Comparison of ENCODE assay signal across 25 cellular contexts in the genomic region with DNA sequence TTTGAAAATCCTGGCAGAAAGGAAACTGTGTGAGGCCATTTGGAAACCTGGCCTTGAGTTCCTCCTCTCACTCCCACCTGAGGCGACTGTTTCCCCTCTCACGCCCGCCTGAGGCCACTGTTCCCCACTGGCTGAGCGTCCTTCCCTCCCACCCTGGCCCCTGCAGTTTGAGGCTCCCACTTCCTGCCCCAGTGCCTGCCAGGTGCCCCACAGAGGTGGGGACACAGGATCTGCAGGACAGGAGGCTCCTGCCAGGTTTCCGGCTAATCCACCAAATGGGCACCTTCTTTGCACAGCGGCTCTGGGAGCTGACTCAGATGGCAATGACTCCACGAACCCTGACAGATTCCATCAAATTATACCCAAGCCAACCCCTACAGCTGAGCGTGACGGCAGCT. TPM values are rescaled to one million over a fixed set of nuclear protein-coding genes. Genes with fewer than 3 reads are reported as not detected.
DNase-seq lines count a peak whose midpoint lies in the region; ATAC-seq, FAIRE-seq and TF ChIP-seq lines count a peak whose summit lies in the region.
"Had no signal": no experiment of that assay in that cellular context is flagged by ENCODE, and none has a peak within 500 bp of the region (broad histone marks: within the 10 kb centered on the region; RNA-seq: fewer than 3 reads in every experiment).

No MANE protein-coding gene starts in this region.

- DNase-seq in K562 (ENCODE audit: extremely low read depth in 1 of 4, low spot score in 3 of 4) (peak in 1 of 4 experiments; percentile 26), kidney (peak; percentile 52), thyroid gland (no peak), A172 (ENCODE audit: low spot score) (no peak), OCI-LY7 (ENCODE audit: low spot score) (no peak)
- no peak for DNase-seq in activated T-cell treated with anti-CD3 and anti-CD28 coated beads, Interleukin-2, amount 50 U/mL, for 1 hour
- DNase-seq: activated CD4-positive, alpha-beta T cell treated with anti-CD3 and anti-CD28 coated beads for 1 hour; activated effector memory CD4-positive, alpha-beta T cell treated with anti-CD3 and anti-CD28 coated beads, Interleukin-2, amount 50 U/mL, for 16 hours; activated T-cell treated with anti-CD3 and anti-CD28 coated beads for 4 hours; glutamatergic neuron; islet precursor cell; mammary epithelial cell; MM.1S; NCI-H1417 treated with DMSO at 0.1 percent for 48 hours; NCI-H2081 treated with DMSO at 0.1 percent for 48 hours; NCI-H774; spleen; stimulated activated CD4-positive, alpha-beta T cell treated with anti-CD3 and anti-CD28 coated beads, Interleukin-2, amount 100 ng/mL, for 48 hours had no signal

- no peaks in the 10 kb centered on the region for H3K9me2 ChIP-seq in OCI-LY7 (ENCODE audit: insufficient read depth, low read length)

- H3K36me3 ChIP-seq in HEK293 (ENCODE audit: control insufficient read depth in 2 of 2, insufficient read depth in 1 of 2, low read length in 2 of 2) (no peaks in the 10 kb centered on the region), K562 (ENCODE audit: control insufficient read depth, insufficient read depth, low read length) (no peaks in the 10 kb centered on the region), kidney (ENCODE audit: control insufficient read depth in 1 of 2, insufficient read depth in 2 of 2, low read length in 2 of 2) (no peaks in the 10 kb centered on the region), thyroid gland (no peaks in the 10 kb centered on the region), OCI-LY7 (ENCODE audit: insufficient read depth, low read length) (no peaks in the 10 kb centered on the region)
- H3K36me3 ChIP-seq: right atrium auricular region, spleen had no signal

- H4K20me1 ChIP-seq in K562 (replicated peaks; ENCODE audit: control insufficient read depth, insufficient read depth, low read length): no peaks in the 10 kb centered on the region
- no peaks in the 10 kb centered on the region for H4K20me1 ChIP-seq in OCI-LY7 (ENCODE audit: insufficient read depth, low read length)

- no peak overlapping the region for H2AFZ ChIP-seq in K562 (ENCODE audit: low read depth, low read length)
- H2AFZ ChIP-seq in OCI-LY7 (ENCODE audit: low read length): no peak overlapping the region

- no peaks in the 10 kb centered on the region for H3K4me1 ChIP-seq in HEK293 (ENCODE audit: control insufficient read depth, insufficient read depth, low read length)
- peaks cover 0 to 10% of the 10 kb centered on the region in 2 experiments; a peak in 2 of 5 replicates for H3K4me1 ChIP-seq in K562 (replicated peaks in 1 of 2; ENCODE audit: control insufficient read depth in 2 of 2, insufficient read depth in 2 of 2, low read length in 2 of 2)
- H3K4me1 ChIP-seq in kidney (ENCODE audit: control insufficient read depth in 1 of 2, insufficient read depth in 1 of 2, low read depth in 1 of 2, low read length in 2 of 2): no peaks in the 10 kb centered on the region
- H3K4me1 ChIP-seq in thyroid gland: peaks cover 9 to 10% of the 10 kb centered on the region in 2 donors
- H3K4me1 ChIP-seq in OCI-LY7 (ENCODE audit: insufficient read depth, low read length, poor library complexity, severe bottlenecking): no peaks in the 10 kb centered on the region
- H3K4me1 ChIP-seq: right atrium auricular region had no signal

- H3K27ac ChIP-seq in HEK293 (ENCODE audit: extremely low read depth, low read depth, low read length) (no peak overlapping the region), K562 (ENCODE audit: extremely low read depth, low read depth, low read length) (no peak overlapping the region), kidney (ENCODE audit: low read depth in 2 of 2, low read length in 2 of 2) (no peak overlapping the region), thyroid gland (peak overlapping the region in 2 of 3 donors; percentile 38 to 41), OCI-LY7 (ENCODE audit: low read depth, low read length, poor library complexity, severe bottlenecking) (no peak overlapping the region)
- H3K27ac ChIP-seq: dorsolateral prefrontal cortex, right atrium auricular region, RWPE1, spleen had no signal

- H3K9me3 ChIP-seq in HEK293 (ENCODE audit: control insufficient read depth, insufficient read depth, low read depth, low read length): no peaks in the 10 kb centered on the region
- H3K9me3 ChIP-seq in K562 (replicated peaks; ENCODE audit: control insufficient read depth, insufficient read depth, low read depth, low read length): no peaks in the 10 kb centered on the region
- no peaks in the 10 kb centered on the region for H3K9me3 ChIP-seq in kidney (ENCODE audit: control insufficient read depth in 1 of 2, low read length in 2 of 2)
- no peaks in the 10 kb centered on the region for H3K9me3 ChIP-seq in thyroid gland
- H3K9me3 ChIP-seq in OCI-LY7 (ENCODE audit: low read length): no peaks in the 10 kb centered on the region
- H3K9me3 ChIP-seq: right atrium auricular region, spleen had no signal

- intact Hi-C loops in K562 (cut with micrococcal nuclease) (no loop called here), kidney (cut with DNase I) (no loop called here), thyroid gland (cut with DNase I) (no loop called here), OCI-LY7 (cut with micrococcal nuclease; ENCODE audit: unreplicated experiment) (no loop called here)

- TF ChIP-seq CTCF in HEK293 (tag by site-specific recombination; IDR thresholded peaks at IDR 0.05): no peak
- TF ChIP-seq CTCF in K562 (IDR thresholded peaks at IDR 0.05 in 2 of 3, conservative IDR thresholded peaks at IDR 0.05 in 1 of 3; ENCODE audit: insufficient read depth in 2 of 3, low read depth in 1 of 3, low read length in 3 of 3): no peak; a peak in 1 of 6 replicates
- no peak for TF ChIP-seq CTCF in kidney (IDR thresholded peaks at IDR 0.05; ENCODE audit: borderline replicate concordance, extremely low read depth, insufficient read depth)
- no peak for TF ChIP-seq CTCF in thyroid gland (IDR thresholded peaks at IDR 0.05)
- no peak for TF ChIP-seq CTCF in OCI-LY7 (conservative IDR thresholded peaks at IDR 0.05; ENCODE audit: low read length)

- H3K4me3 ChIP-seq in HEK293 (ENCODE audit: low read depth, low read length) (no peak overlapping the region), K562 (no peak overlapping the region), kidney (ENCODE audit: low read length in 2 of 2) (no peak overlapping the region), thyroid gland (replicated peaks in 1 of 3) (no peak overlapping the region), OCI-LY7 (ENCODE audit: low read depth, low read length, poor library complexity, severe bottlenecking) (no peak overlapping the region)
- H3K4me3 ChIP-seq: dorsolateral prefrontal cortex, right atrium auricular region, spleen had no signal

- H3K9ac ChIP-seq in K562 (ENCODE audit: insufficient read depth in 1 of 2, low read depth in 2 of 2, low read length in 2 of 2): peak overlapping the region in 1 of 2 experiments; percentile 58; a peak in 2 of 4 replicates
- H3K9ac ChIP-seq in kidney (ENCODE audit: low read length in 2 of 2): no peak overlapping the region

- peak; percentile 75 for ATAC-seq in K562

- H3K9me1 ChIP-seq in K562 (ENCODE audit: control insufficient read depth, insufficient read depth, low read length): no peaks in the 10 kb centered on the region

- no peaks in the 10 kb centered on the region for H3K79me2 ChIP-seq in K562 (ENCODE audit: control insufficient read depth, insufficient read depth, low read length)
- no peaks in the 10 kb centered on the region for H3K79me2 ChIP-seq in OCI-LY7 (ENCODE audit: insufficient read depth, low read depth, low read length)

- FAIRE-seq in K562 (lab: Jason Lieb, UNC) (no peak), kidney (lab: Jason Lieb, UNC) (no peak)
- FAIRE-seq: GM12891, H54, TTC549 had no signal

- POLR2A ChIA-PET in HEK293 (lab: Yijun Ruan, JAX): no interaction called here
- POLR2A ChIA-PET in K562 (lab: Yijun Ruan, JAX): interaction anchor here (1.0 to 1.8 kb wide), 3 partner anchors 15 to 31 kb away, joined by 3 to 5 read pairs (median 4); no protein-coding TSS in a partner anchor
- POLR2A ChIA-PET in OCI-LY7 (lab: Charles Lee): interaction anchor here (1.2 kb wide), 1 partner anchor 12 kb away, joined by 3 read pairs; no protein-coding TSS in a partner anchor

- TF ChIP-seq POLR2A in K562 (conservative IDR thresholded peaks at IDR 0.05) (no peak), thyroid gland (IDR thresholded peaks at IDR 0.05) (no peak)

- WGBS in K562 (ENCODE audit: insufficient coverage, low coverage, missing lambda C conversion rate): 18% methylated on average over 5 of the region's 9 CpGs
- 77 to 80% methylated on average over 9 of the region's 9 CpGs for WGBS in thyroid gland, 2 donors

- H3K4me2 ChIP-seq in K562 (ENCODE audit: insufficient read depth, low read length): no peak overlapping the region
- H3K4me2 ChIP-seq in OCI-LY7 (ENCODE audit: low read length): no peak overlapping the region

- TF ChIP-seq RAD21 in K562 (CRISPR knock-in tag; conservative IDR thresholded peaks at IDR 0.05 in 1 of 2, IDR thresholded peaks at IDR 0.05 in 1 of 2): peak in 1 of 2 experiments; percentile 13; a peak in 1 of 4 replicates

- H3K27me3 ChIP-seq in K562 (ENCODE audit: control insufficient read depth in 2 of 2, insufficient read depth in 2 of 2, low read length in 2 of 2): peaks cover 52 to 69% of the 10 kb centered on the region in 2 experiments
- H3K27me3 ChIP-seq in thyroid gland: no peaks in the 10 kb centered on the region
- H3K27me3 ChIP-seq: dorsolateral prefrontal cortex, right atrium auricular region had no signal

- TF ChIP-seq EP300 in K562 (IDR thresholded peaks at IDR 0.05; ENCODE audit: low read length): no peak

- CTCF ChIA-PET in HEK293 (lab: Yijun Ruan, JAX) (no interaction called here), K562 (lab: Yijun Ruan, JAX; ENCODE audit: low intra/inter-chr PET ratio) (no interaction called here), OCI-LY7 (lab: Charles Lee; ENCODE audit: unreplicated experiment) (no interaction called here)

- in situ Hi-C loops in K562 (cut with MboI): no loop called here

- BruUV-seq in K562 (replicated peaks; lab: Mats Ljungman, UMichigan) (no TSS peak), OCI-LY7 (replicated peaks; lab: Mats Ljungman, UMichigan) (no TSS peak)

RNA-seq across cellular contexts. Expression of gene LARP4B, which starts 24.3 kb away (rescaled TPM):
- total RNA-seq in K562 (2011; cell fraction: chromatin; rRNA removed; ENCODE audit: low replicate concordance): 210 and 214 TPM in 2 replicates
- 107 and 116 TPM in 2 replicates for total RNA-seq in K562 (2011; cell fraction: nucleolus; rRNA removed)
- total RNA-seq in K562 (2011; cell fraction: nucleoplasm; rRNA removed): 149 and 184 TPM in 2 replicates
- total RNA-seq in K562 (2014; rRNA removed) (48.4 and 61.7 TPM in 2 replicates), K562 (2014; rRNA removed; fragmentation: Illumina TruSeq; extraction: Trizol) (28.3 and 28.6 TPM in 2 replicates), K562 (2015; rRNA removed; fragmentation: Illumina TruSeq; extraction: Trizol) (37.3 and 39.0 TPM in 2 replicates), K562 (2021) (128 and 130 TPM in 2 replicates), kidney (96.6 TPM), thyroid gland (100 to 1,000 TPM in 1 of 4 donors, 10 to 100 TPM in 3; 68.6 to 113 (median 87.4) TPM), OCI-LY7 (2022) (135 and 143 TPM in 2 replicates)
- polyA plus RNA-seq in K562 (2011; rRNA removed) (63.1 and 64.1 TPM in 2 replicates), K562 (2014; fragmentation: Illumina TruSeq; extraction: Trizol) (38.5 and 44.0 TPM in 2 replicates), K562 (2014; fragmentation: Nextera tagmentation; extraction: Ambion mirVana) (10 to 100 TPM; 11.8 to 21.0 TPM), K562 (2014; rRNA removed) (42.6 and 46.6 TPM in 2 replicates), kidney (ENCODE audit: insufficient read depth, low read depth, low replicate concordance) (12.9 TPM)
- polyA plus RNA-seq in K562 (2011; cell fraction: cytosol; rRNA removed): 38.4 and 38.9 TPM in 2 replicates
- 106 and 107 TPM in 2 replicates for polyA plus RNA-seq in K562 (2011; cell fraction: nucleus; rRNA removed)
- polyA plus RNA-seq in K562 (2012): 21.5 and 41.5 TPM in 2 replicates
- polyA minus RNA-seq in K562 (2011; rRNA and poly(A)+ RNA removed): 95.3 and 108 TPM in 2 replicates
- 55.8 and 69.2 TPM in 2 replicates for polyA minus RNA-seq in K562 (2011; cell fraction: cytosol; rRNA and poly(A)+ RNA removed)
- polyA minus RNA-seq in K562 (2011; cell fraction: nucleus; rRNA and poly(A)+ RNA removed): 70.0 and 104 TPM in 2 replicates
- total RNA-seq in A172 (2014; rRNA removed; shearing (Covaris generic)): 42.5 and 55.7 TPM in 2 replicates
- 64.8 and 68.3 TPM in 2 replicates for total RNA-seq in OCI-LY7 (2014; rRNA removed; shearing (Covaris generic))

RNA-seq across cellular contexts. Expression of gene GTPBP4, which starts 32.4 kb away (rescaled TPM):
- total RNA-seq in K562 (2011; cell fraction: chromatin; rRNA removed; ENCODE audit: low replicate concordance): 152 and 161 TPM in 2 replicates
- total RNA-seq in K562 (2011; cell fraction: nucleolus; rRNA removed): 89.4 and 92.6 TPM in 2 replicates
- total RNA-seq in K562 (2011; cell fraction: nucleoplasm; rRNA removed): 101 and 119 TPM in 2 replicates
- 139 and 155 TPM in 2 replicates for total RNA-seq in K562 (2014; rRNA removed)
- total RNA-seq in K562 (2014; rRNA removed; fragmentation: Illumina TruSeq; extraction: Trizol): 147 and 176 TPM in 2 replicates
- 119 and 121 TPM in 2 replicates for total RNA-seq in K562 (2015; rRNA removed; fragmentation: Illumina TruSeq; extraction: Trizol)
- total RNA-seq in K562 (2021): 113 and 128 TPM in 2 replicates
- 63.2 and 79.0 TPM in 2 replicates for polyA plus RNA-seq in K562 (2011; rRNA removed)
- 23.3 and 31.7 TPM in 2 replicates for polyA plus RNA-seq in K562 (2011; cell fraction: cytosol; rRNA removed)
- 66.4 and 72.5 TPM in 2 replicates for polyA plus RNA-seq in K562 (2011; cell fraction: nucleus; rRNA removed)
- polyA plus RNA-seq in K562 (2012): 54.3 and 75.5 TPM in 2 replicates
- polyA plus RNA-seq in K562 (2014; fragmentation: Illumina TruSeq; extraction: Trizol): 102 and 118 TPM in 2 replicates
- 100 to 1,000 TPM in 1 of 2 experiments, 10 to 100 TPM in 1; 88.2 to 128 TPM for polyA plus RNA-seq in K562 (2014; fragmentation: Nextera tagmentation; extraction: Ambion mirVana)
- 135 TPM in 2 replicates for polyA plus RNA-seq in K562 (2014; rRNA removed)
- 51.2 and 60.2 TPM in 2 replicates for polyA minus RNA-seq in K562 (2011; rRNA and poly(A)+ RNA removed)
- polyA minus RNA-seq in K562 (2011; cell fraction: cytosol; rRNA and poly(A)+ RNA removed): 24.7 and 30.6 TPM in 2 replicates
- 42.3 and 61.3 TPM in 2 replicates for polyA minus RNA-seq in K562 (2011; cell fraction: nucleus; rRNA and poly(A)+ RNA removed)
- 37.1 TPM for total RNA-seq in kidney
- 18.9 TPM for polyA plus RNA-seq in kidney (ENCODE audit: insufficient read depth, low read depth, low replicate concordance)
- 10 to 100 TPM; 12.0 to 24.6 (median 19.8) TPM for total RNA-seq in thyroid gland
- total RNA-seq in A172 (2014; rRNA removed; shearing (Covaris generic)): 102 and 156 TPM in 2 replicates
- 61.0 and 82.0 TPM in 2 replicates for total RNA-seq in OCI-LY7 (2014; rRNA removed; shearing (Covaris generic))
- 92.9 and 108 TPM in 2 replicates for total RNA-seq in OCI-LY7 (2022)

Comparison
In these comparisons a context has a peak if more than half of its experiments do, and no peak if none do; other contexts are left out.
1. H3K27ac ChIP-seq: peak in thyroid gland (2 of 3); none in HEK293 (single experiment), K562 (single experiment), kidney (0 of 2) and OCI-LY7 (single experiment).